In genomic region chr11:20172721-20173447, GRCh38 we compare ENCODE assay signal across 26 cellular contexts. TPM values are rescaled to one million over a fixed set of nuclear protein-coding genes. Genes with fewer than 3 reads are reported as not detected.
"Had no signal": no experiment of that assay in that cellular context is flagged by ENCODE, and none has a peak within 500 bp of the region (broad histone marks: within the 10 kb centered on the region; RNA-seq: fewer than 3 reads in every experiment).

No MANE protein-coding gene starts in this region.

- H3K4me1 ChIP-seq: ascending aorta, breast epithelium, foreskin keratinocyte, gastrocnemius medialis had no signal

- H3K27ac ChIP-seq: ascending aorta, breast epithelium, coronary artery, dorsolateral prefrontal cortex, foreskin keratinocyte, gastrocnemius medialis had no signal

- ATAC-seq: activated CD4-positive, alpha-beta T cell treated with anti-CD3 and anti-CD28 coated beads for 36 hours; activated naive CD4-positive, alpha-beta T cell treated with anti-CD3 and anti-CD28 coated beads, Interleukin-2, amount 50 U/mL, for 72 hours; activated T-cell treated with anti-CD3 and anti-CD28 coated beads, Interleukin-2, amount 50 U/mL, for 72 hours; esophagus mucosa; foreskin keratinocyte; gastrocnemius medialis had no signal

- H3K36me3 ChIP-seq: ascending aorta, breast epithelium, gastrocnemius medialis had no signal

- H3K9me3 ChIP-seq: gastrocnemius medialis had no signal

- H3K27me3 ChIP-seq: ascending aorta had no signal

- H3K4me3 ChIP-seq: ascending aorta, breast epithelium, coronary artery, dorsolateral prefrontal cortex, gastrocnemius medialis had no signal

- DNase-seq: activated CD4-positive, alpha-beta memory T cell treated with anti-CD3 and anti-CD28 coated beads, Interleukin-2, amount 10 ng/mL, durations not matched to agents 7 days and 5 days; activated CD4-positive, alpha-beta T cell treated with anti-CD3 and anti-CD28 coated beads for 36 hours; activated CD4-positive, alpha-beta T cell treated with anti-CD3 and anti-CD28 coated beads, Interleukin-2, amount 10 ng/mL, durations not matched to agents 24 days and 14 days; activated CD4-positive, alpha-beta T cell treated with anti-CD3 and anti-CD28 coated beads, Interleukin-2, amount 50 U/mL, for 4 hours; activated CD4-positive, CD25-positive, alpha-beta regulatory T cell; activated CD4-positive, CD25-positive, alpha-beta regulatory T cell treated with anti-CD3 and anti-CD28 coated beads, Interleukin-2, amount 50 U/mL, for 72 hours; activated CD8-positive, alpha-beta memory T cell treated with anti-CD3 and anti-CD28 coated beads, Interleukin-2, amount 50 U/mL, for 48 hours; activated gamma-delta T cell; activated naive CD4-positive, alpha-beta T cell; activated naive CD4-positive, alpha-beta T cell treated with anti-CD3 and anti-CD28 coated beads, Interleukin-2, amount 10 ng/mL, durations not matched to agents 7 days and 5 days; activated naive CD8-positive, alpha-beta T cell treated with anti-CD3 and anti-CD28 coated beads, Interleukin-2, amount 10 ng/mL, durations not matched to agents 7 days and 5 days; activated T-cell treated with anti-CD3 and anti-CD28 coated beads for 4 hours; activated T-cell treated with anti-CD3 and anti-CD28 coated beads, Interleukin-2, amount 50 U/mL, for 24 hours; activated T-cell treated with anti-CD3 and anti-CD28 coated beads, Interleukin-2, amount 50 U/mL, for 72 hours; dorsolateral prefrontal cortex; effector memory CD4-positive, alpha-beta T cell; endodermal cell; foreskin keratinocyte; gastrocnemius medialis; glutamatergic neuron; T-helper 2 cell had no signal

RNA-seq across cellular contexts. Expression of gene DBX1, which starts 12.6 kb away (rescaled TPM):
- polyA plus RNA-seq: foreskin keratinocyte had no signal
